ENCODE assay signal across 8 cellular contexts in the genomic region with DNA sequence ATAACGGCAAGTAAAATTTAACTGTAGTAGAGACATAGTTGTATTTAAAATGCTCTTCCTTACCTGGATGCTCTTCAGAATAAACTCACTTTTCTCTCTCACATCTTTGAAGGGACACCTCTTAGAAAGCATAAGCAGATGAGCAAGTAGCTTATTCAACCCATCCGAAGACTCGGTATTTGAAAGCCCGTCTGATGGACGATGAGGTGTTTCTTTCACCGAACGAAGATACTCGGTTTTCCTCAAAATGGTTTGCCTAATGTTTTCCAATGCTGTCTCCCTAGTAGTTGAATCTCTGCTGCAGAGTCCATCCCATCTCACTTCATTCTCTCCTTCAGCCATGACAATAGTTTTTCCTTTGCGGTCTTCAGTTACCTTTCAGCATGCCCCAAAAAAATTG.
DNase-seq lines count a peak whose midpoint lies in the region; ATAC-seq lines count a peak whose summit lies in the region.

No MANE protein-coding gene starts in this region.

- no peaks in the 10 kb centered on the region for H3K9me3 ChIP-seq in neuron (ENCODE audit: low read length)

- H3K27ac ChIP-seq in epithelial cell of prostate, result peak overlapping the region; percentile 94

- ATAC-seq in GM18502 (IDR thresholded peaks at IDR 0.05; ENCODE audit: poor library complexity, unreplicated experiment), result no peak

- peak overlapping the region; percentile 29 for H2AFZ ChIP-seq in neuron (ENCODE audit: low read depth, low read length)

- H3K4me1 ChIP-seq in neuron (ENCODE audit: insufficient read depth, low read length), result peaks cover 28% of the 10 kb centered on the region

- peak overlapping the region; percentile 84 for H3K4me3 ChIP-seq in neuron (ENCODE audit: low read length)

- peak; percentile 20 for DNase-seq in NCI-H146 (lab: John Stamatoyannopoulos, UW)
- no peak for DNase-seq in NCI-H146 treated with DMSO at 0.1 percent for 48 hours (lab: John Stamatoyannopoulos, UW; ENCODE audit: unreplicated experiment)
- peak; percentile 8 for DNase-seq in RPMI8226
- DNase-seq in epithelial cell of prostate (ENCODE audit: low read depth, low spot score), result no peak
- DNase-seq in AG20443 (ENCODE audit: low spot score), result no peak
- no peak for DNase-seq in HuH-7.5 (ENCODE audit: low spot score)

- no peaks in the 10 kb centered on the region for H3K27me3 ChIP-seq in neuron (ENCODE audit: insufficient read depth, low read length)

- H3K36me3 ChIP-seq in neuron (ENCODE audit: insufficient read depth, low read length), result no peaks in the 10 kb centered on the region

Comparison
In these comparisons a context has a peak if more than half of its experiments do, and no peak if none do; other contexts are left out.
1. DNase-seq: peak in NCI-H146 (single experiment) and RPMI8226 (single experiment); none in NCI-H146 treated with DMSO at 0.1 percent for 48 hours (single experiment), epithelial cell of prostate (single experiment), AG20443 (single experiment) and HuH-7.5 (single experiment).